Comparison of ENCODE assay signal across 8 cellular contexts in genomic region chr6:87699576-87699975, GRCh38. TPM values are rescaled to one million over a fixed set of nuclear protein-coding genes. Genes with fewer than 3 reads are reported as not detected.
A peak's percentile ranks its signal among the peaks of the same experiment; 100 is the strongest.
DNase-seq lines count a peak whose midpoint lies in the region; ATAC-seq, FAIRE-seq and TF ChIP-seq lines count a peak whose summit lies in the region.

No MANE protein-coding gene starts in this region.

- peaks cover 11% of the 10 kb centered on the region for H3K4me1 ChIP-seq in cardiac muscle cell (ENCODE audit: low read depth)
- peaks cover 17% of the 10 kb centered on the region for H3K4me1 ChIP-seq in GM12878 (ENCODE audit: control insufficient read depth, insufficient read depth, low read length)
- peaks cover 41% of the 10 kb centered on the region for H3K4me1 ChIP-seq in upper lobe of right lung

- RAD21 ChIA-PET in GM12878 (lab: Charles Lee; ENCODE audit: unreplicated experiment) = interaction anchor here (0.6 to 4.3 kb wide), 30 partner anchors 8 to 1171 kb away, joined by 3 to 54 read pairs (median 4); partner anchors contain the start of gene SLC35A1

- ATAC-seq in left cardiac atrium = no peak
- no peak for ATAC-seq in GM12878
- no peak for ATAC-seq in upper lobe of right lung
- ATAC-seq in HG02981 (IDR thresholded peaks at IDR 0.05; ENCODE audit: unreplicated experiment) = no peak

- no peak for TF ChIP-seq RAD21 in GM12878 (IDR thresholded peaks at IDR 0.05; ENCODE audit: insufficient read depth, low read depth, low read length)

- intact Hi-C loops in left cardiac atrium (cut with DNase I) (loop anchor here in 1 of 2 donors (10.0 kb wide), 1 partner anchor 115 kb away; the partner anchor contains the start of gene RARS2), GM12878 (cut with micrococcal nuclease; ENCODE audit: unreplicated experiment) (loop anchor here (5.0 kb wide), 3 partner anchors 33 to 1173 kb away; no protein-coding TSS in a partner anchor), upper lobe of right lung (cut with DNase I) (no loop called here)

- TF ChIP-seq POLR2A in GM12878 (IDR thresholded peaks at IDR 0.05; ENCODE audit: low read depth, low read length) = no peak

- H3K79me2 ChIP-seq in GM12878 (ENCODE audit: control insufficient read depth, insufficient read depth, low read length) = peaks cover 73% of the 10 kb centered on the region

- DNase-seq in cardiac muscle cell (ENCODE audit: low read depth in 1 of 2, low spot score in 1 of 2) (no peak), left cardiac atrium (no peak), GM12878 (ENCODE audit: low read depth, low spot score) (no peak), medulla oblongata (ENCODE audit: extremely low spot score) (peak; percentile 25), upper lobe of right lung (no peak), KBM-7 (no peak)
- no peak for DNase-seq in stimulated activated naive CD4-positive, alpha-beta T cell (lab: John Stamatoyannopoulos, UW)

- H3K9ac ChIP-seq in GM12878 (ENCODE audit: control insufficient read depth, insufficient read depth, low read length) = peak overlapping the region; percentile 98

- SMC1A ChIA-PET in GM12878 (lab: Charles Lee; ENCODE audit: uncharacterized antibody, unreplicated experiment) = interaction anchor here (0.9 to 8.9 kb wide), 25 partner anchors 9 to 378 kb away, joined by 3 to 83 read pairs (median 6); no protein-coding TSS in a partner anchor

- no peak for FAIRE-seq in GM12878 (lab: Jason Lieb, UNC)

- CTCF ChIA-PET in GM12878 (lab: Yijun Ruan, JAX) = interaction anchor here (0.6 to 2.1 kb wide), 13 partner anchors 13 to 1169 kb away, joined by 3 to 11 read pairs (median 4); no protein-coding TSS in a partner anchor

- H3K27me3 ChIP-seq in cardiac muscle cell (no peaks in the 10 kb centered on the region), GM12878 (replicated peaks in 1 of 2; ENCODE audit: control insufficient read depth in 2 of 2, insufficient read depth in 2 of 2, low read length in 1 of 2) (no peaks in the 10 kb centered on the region), upper lobe of right lung (no peaks in the 10 kb centered on the region)

- H3K4me2 ChIP-seq in GM12878 (ENCODE audit: control insufficient read depth, insufficient read depth) = peak overlapping the region; percentile 68

- no peak overlapping the region for H3K27ac ChIP-seq in cardiac muscle cell
- peak overlapping the region; percentile 97 for H3K27ac ChIP-seq in GM12878 (ENCODE audit: control insufficient read depth, insufficient read depth)
- H3K27ac ChIP-seq in upper lobe of right lung = peak overlapping the region; percentile 99

- H3K36me3 ChIP-seq in cardiac muscle cell = no peaks in the 10 kb centered on the region
- peaks cover 0 to 6% of the 10 kb centered on the region in 2 experiments; a peak in 2 of 4 replicates for H3K36me3 ChIP-seq in GM12878 (ENCODE audit: control insufficient read depth in 2 of 2, insufficient read depth in 2 of 2, low read length in 1 of 2)
- no peaks in the 10 kb centered on the region for H3K36me3 ChIP-seq in upper lobe of right lung

- no peak for TF ChIP-seq EP300 in GM12878 (IDR thresholded peaks at IDR 0.05; ENCODE audit: borderline replicate concordance in 1 of 2, control insufficient read depth in 1 of 2, low read depth in 2 of 2, low read length in 2 of 2)

- BruUV-seq in GM12878 (replicated peaks; lab: Mats Ljungman, UMichigan) = no TSS peak

- H3K9me3 ChIP-seq in cardiac muscle cell (ENCODE audit: low read depth) = no peaks in the 10 kb centered on the region
- H3K9me3 ChIP-seq in GM12878 (replicated peaks; ENCODE audit: control insufficient read depth, insufficient read depth, low read length) = no peaks in the 10 kb centered on the region
- H3K9me3 ChIP-seq in upper lobe of right lung = no peaks in the 10 kb centered on the region

- H4K20me1 ChIP-seq in GM12878 (ENCODE audit: control insufficient read depth, insufficient read depth) = no peaks in the 10 kb centered on the region

- under 1% methylated on average over 4 of the region's 4 CpGs for WGBS in GM12878 (ENCODE audit: insufficient coverage, insufficient replicate concordance, low lambda C conversion rate, missing lambda C conversion rate)

- POLR2A ChIA-PET in GM12878 (lab: Charles Lee) = interaction anchor here (0.6 to 3.9 kb wide), 11 partner anchors 11 to 465 kb away, joined by 3 to 28 read pairs (median 4); no protein-coding TSS in a partner anchor

- peak overlapping the region; percentile 96 for H3K4me3 ChIP-seq in cardiac muscle cell
- H3K4me3 ChIP-seq in GM12878 = peak overlapping the region; percentile 96
- H3K4me3 ChIP-seq in upper lobe of right lung = peak overlapping the region; percentile 95

- no peak for TF ChIP-seq CTCF in cardiac muscle cell (IDR thresholded peaks at IDR 0.05; ENCODE audit: low read depth, low read length)
- TF ChIP-seq CTCF in GM12878 (IDR thresholded peaks at IDR 0.05 in 2 of 3, conservative IDR thresholded peaks at IDR 0.05 in 1 of 3; ENCODE audit: control insufficient read depth in 2 of 3, extremely low read depth in 1 of 3, insufficient read depth in 1 of 3, low read depth in 3 of 3, low read length in 3 of 3) = no peak
- TF ChIP-seq CTCF in upper lobe of right lung (IDR thresholded peaks at IDR 0.05) = no peak

- no peak overlapping the region for H2AFZ ChIP-seq in GM12878 (ENCODE audit: control insufficient read depth, low read depth, low read length)

- in situ Hi-C loops in GM12878 (cut with MboI) (no loop called here), KBM-7 (cut with MboI; ENCODE audit: low pct_unique_long_range_greater_than_20kb, low sequenced_read_pairs) (no loop called here)

TF ChIP-seq in GM12878, 131 proteins besides CTCF, POLR2A, EP300 and RAD21:
- TF ChIP-seq TCF12 (IDR thresholded peaks at IDR 0.05; ENCODE audit: low read depth, low read length) (no peak), RUNX3 (IDR thresholded peaks at IDR 0.05; ENCODE audit: low read length) (no peak), SIX5 (IDR thresholded peaks at IDR 0.05; ENCODE audit: low read depth, low read length, severe bottlenecking) (no peak)

RNA-seq across cellular contexts. Expression of gene AKIRIN2, which starts 2.5 kb away (rescaled TPM):
- total RNA-seq in cardiac muscle cell (48.3 and 82.6 TPM in 2 replicates), left cardiac atrium (10 to 100 TPM; 34.0 to 38.1 TPM), GM12878 (2014; rRNA removed) (28.4 and 32.9 TPM in 2 replicates), GM12878 (2014; rRNA removed; fragmentation: Illumina TruSeq; extraction: Trizol) (21.9 and 23.7 TPM in 2 replicates), GM12878 (2021) (71.6 and 74.4 TPM in 2 replicates), upper lobe of right lung (56.6 TPM)
- polyA plus RNA-seq in cardiac muscle cell (66.7 and 89.3 TPM in 2 replicates), GM12878 (2011; rRNA removed) (40.1 and 62.9 TPM in 2 replicates), GM12878 (2014; fragmentation: Illumina TruSeq; extraction: Trizol) (39.3 and 46.5 TPM in 2 replicates), GM12878 (2014; fragmentation: Nextera tagmentation; extraction: Ambion mirVana) (10 to 100 TPM; 12.7 to 16.8 TPM), GM12878 (2014; rRNA removed) (45.0 and 49.0 TPM in 2 replicates), GM12878 (2016; fragmentation: Nextera tagmentation; extraction: Ambion mirVana) (10 to 100 TPM; 79.2 to 82.2 TPM)
- 105 and 137 TPM in 2 replicates for total RNA-seq in GM12878 (2013; cell fraction: nucleolus; rRNA removed)
- polyA plus RNA-seq in GM12878 (2011; ENCODE audit: low read depth) = 30.6 TPM
- polyA plus RNA-seq in GM12878 (2011; cell fraction: cytosol; rRNA removed) = 20.0 and 28.1 TPM in 2 replicates
- 50.6 and 56.0 TPM in 2 replicates for polyA plus RNA-seq in GM12878 (2011; cell fraction: nucleus; rRNA removed)
- 64.1 and 73.9 TPM in 2 replicates for polyA plus RNA-seq in GM12878 (2012)
- polyA minus RNA-seq in GM12878 (2011; rRNA and poly(A)+ RNA removed) = 8.4 and 14.7 TPM in 2 replicates
- polyA minus RNA-seq in GM12878 (2011; cell fraction: cytosol; rRNA and poly(A)+ RNA removed) = 18.0 and 18.7 TPM in 2 replicates
- polyA minus RNA-seq in GM12878 (2011; cell fraction: nucleus; rRNA and poly(A)+ RNA removed) = 43.9 and 77.4 TPM in 2 replicates
